23 cellular contexts compared by ENCODE assay signal in genomic region chr1:224092111-224092510, GRCh38.
"Had no signal": no experiment of that assay in that cellular context is flagged by ENCODE, and none has a peak within 500 bp of the region (broad histone marks: within the 10 kb centered on the region; RNA-seq: fewer than 3 reads in every experiment).

No MANE protein-coding gene starts in this region.

- H3K4me3 ChIP-seq: colonic mucosa, coronary artery, dorsolateral prefrontal cortex, esophagus muscularis mucosa, esophagus squamous epithelium, gastrocnemius medialis, gastroesophageal sphincter, heart left ventricle, heart right ventricle had no signal

- H3K4me1 ChIP-seq: colonic mucosa, esophagus muscularis mucosa, foreskin keratinocyte, gastrocnemius medialis, gastroesophageal sphincter, heart left ventricle, heart right ventricle had no signal

- DNase-seq: colonic mucosa; cortex of kidney; dorsolateral prefrontal cortex; effector CD4-positive, alpha-beta T cell; effector CD8-positive, alpha-beta T cell; effector memory CD4-positive, alpha-beta T cell; effector memory CD8-positive, alpha-beta T cell; endodermal cell; erythroblast; esophagus squamous epithelium; foreskin fibroblast; foreskin keratinocyte; foreskin melanocyte; gastrocnemius medialis; glutamatergic neuron; head of caudate nucleus; heart left ventricle; heart right ventricle had no signal

- H3K27ac ChIP-seq: colonic mucosa, coronary artery, dorsolateral prefrontal cortex, epithelial cell of prostate, esophagus muscularis mucosa, esophagus squamous epithelium, foreskin keratinocyte, gastrocnemius medialis, gastroesophageal sphincter, heart left ventricle, heart right ventricle had no signal

- ATAC-seq: effector memory CD8-positive, alpha-beta T cell; esophagus mucosa; foreskin keratinocyte; gastrocnemius medialis; gastroesophageal sphincter; heart left ventricle; heart right ventricle had no signal

- H3K9me3 ChIP-seq: colonic mucosa, esophagus muscularis mucosa, esophagus squamous epithelium, gastrocnemius medialis, gastroesophageal sphincter, heart left ventricle, heart right ventricle had no signal

- H3K27me3 ChIP-seq: colonic mucosa, esophagus muscularis mucosa had no signal

- H3K36me3 ChIP-seq: colonic mucosa, esophagus muscularis mucosa, esophagus squamous epithelium, gastrocnemius medialis, gastroesophageal sphincter, heart left ventricle, heart right ventricle had no signal
